In the genomic region with DNA sequence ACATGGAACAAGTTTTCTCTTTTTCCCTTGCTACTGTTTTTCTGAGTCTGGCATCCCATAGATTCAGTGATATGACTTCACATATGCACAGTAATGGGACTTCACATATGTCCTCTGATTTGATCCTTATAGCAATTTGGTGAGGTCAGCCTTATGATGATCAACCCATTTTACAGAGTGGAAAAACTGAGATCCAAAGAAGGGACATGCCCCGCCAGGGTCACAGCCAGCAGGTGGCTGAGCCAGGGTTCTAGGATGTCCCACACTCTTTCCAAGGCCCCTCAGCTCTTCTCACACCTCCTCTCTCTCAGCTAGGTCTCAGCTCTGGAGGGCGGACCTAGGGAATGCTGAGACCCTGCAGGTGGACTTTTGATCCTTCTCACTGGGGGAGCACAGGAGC, we compare ENCODE assay signal across 2 cellular contexts.
TF ChIP-seq lines count a peak whose summit lies in the region.

No MANE protein-coding gene starts in this region.

TF ChIP-seq in HepG2, 621 proteins besides CTCF, POLR2A, EP300 and RAD21:
- TF ChIP-seq KLF11 (CRISPR knock-in tag; IDR thresholded peaks at IDR 0.05) (no peak), ZNF788 (CRISPR knock-in tag; IDR thresholded peaks at IDR 0.05; ENCODE audit: borderline replicate concordance) (no peak), CEBPB (IDR thresholded peaks at IDR 0.05; ENCODE audit: borderline replicate concordance, low read depth, low read length) (no peak), ZNF629 (CRISPR knock-in tag; conservative IDR thresholded peaks at IDR 0.05) (peak; percentile 60), NCOR1 (IDR thresholded peaks at IDR 0.05; ENCODE audit: borderline replicate concordance, low read length) (no peak), ZBTB7A (CRISPR knock-in tag; IDR thresholded peaks at IDR 0.05) (no peak), ZNF431 (CRISPR knock-in tag; IDR thresholded peaks at IDR 0.05; ENCODE audit: borderline replicate concordance, low read depth) (no peak)
- TF ChIP-seq, protein P1, sequence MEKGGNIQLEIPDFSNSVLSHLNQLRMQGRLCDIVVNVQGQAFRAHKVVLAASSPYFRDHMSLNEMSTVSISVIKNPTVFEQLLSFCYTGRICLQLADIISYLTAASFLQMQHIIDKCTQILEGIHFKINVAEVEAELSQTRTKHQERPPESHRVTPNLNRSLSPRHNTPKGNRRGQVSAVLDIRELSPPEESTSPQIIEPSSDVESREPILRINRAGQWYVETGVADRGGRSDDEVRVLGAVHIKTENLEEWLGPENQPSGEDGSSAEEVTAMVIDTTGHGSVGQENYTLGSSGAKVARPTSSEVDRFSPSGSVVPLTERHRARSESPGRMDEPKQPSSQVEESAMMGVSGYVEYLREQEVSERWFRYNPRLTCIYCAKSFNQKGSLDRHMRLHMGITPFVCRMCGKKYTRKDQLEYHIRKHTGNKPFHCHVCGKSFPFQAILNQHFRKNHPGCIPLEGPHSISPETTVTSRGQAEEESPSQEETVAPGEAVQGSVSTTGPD (CRISPR knock-in tag; IDR thresholded peaks at IDR 0.05) = no peak

TF ChIP-seq in K562, 482 proteins besides CTCF, POLR2A, EP300 and RAD21:
- no peak for TF ChIP-seq EZH2 (IDR thresholded peaks at IDR 0.05; ENCODE audit: borderline replicate concordance, low read depth, low read length)
- TF ChIP-seq BCOR (IDR thresholded peaks at IDR 0.05) = peak; percentile 95
- TF ChIP-seq, protein P2, sequence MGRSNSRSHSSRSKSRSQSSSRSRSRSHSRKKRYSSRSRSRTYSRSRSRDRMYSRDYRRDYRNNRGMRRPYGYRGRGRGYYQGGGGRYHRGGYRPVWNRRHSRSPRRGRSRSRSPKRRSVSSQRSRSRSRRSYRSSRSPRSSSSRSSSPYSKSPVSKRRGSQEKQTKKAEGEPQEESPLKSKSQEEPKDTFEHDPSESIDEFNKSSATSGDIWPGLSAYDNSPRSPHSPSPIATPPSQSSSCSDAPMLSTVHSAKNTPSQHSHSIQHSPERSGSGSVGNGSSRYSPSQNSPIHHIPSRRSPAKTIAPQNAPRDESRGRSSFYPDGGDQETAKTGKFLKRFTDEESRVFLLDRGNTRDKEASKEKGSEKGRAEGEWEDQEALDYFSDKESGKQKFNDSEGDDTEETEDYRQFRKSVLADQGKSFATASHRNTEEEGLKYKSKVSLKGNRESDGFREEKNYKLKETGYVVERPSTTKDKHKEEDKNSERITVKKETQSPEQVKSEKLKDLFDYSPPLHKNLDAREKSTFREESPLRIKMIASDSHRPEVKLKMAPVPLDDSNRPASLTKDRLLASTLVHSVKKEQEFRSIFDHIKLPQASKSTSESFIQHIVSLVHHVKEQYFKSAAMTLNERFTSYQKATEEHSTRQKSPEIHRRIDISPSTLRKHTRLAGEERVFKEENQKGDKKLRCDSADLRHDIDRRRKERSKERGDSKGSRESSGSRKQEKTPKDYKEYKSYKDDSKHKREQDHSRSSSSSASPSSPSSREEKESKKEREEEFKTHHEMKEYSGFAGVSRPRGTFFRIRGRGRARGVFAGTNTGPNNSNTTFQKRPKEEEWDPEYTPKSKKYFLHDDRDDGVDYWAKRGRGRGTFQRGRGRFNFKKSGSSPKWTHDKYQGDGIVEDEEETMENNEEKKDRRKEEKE (IDR thresholded peaks at IDR 0.05; ENCODE audit: borderline replicate concordance in 1 of 2, control insufficient read depth in 1 of 2, low read depth in 2 of 2, low read length in 1 of 2) = no peak
- peak; percentile 59; the same call in 1 of the 2 replicates for TF ChIP-seq SMARCA5 (IDR thresholded peaks at IDR 0.05)
- peak; percentile 96 for TF ChIP-seq RBM25 (IDR thresholded peaks at IDR 0.05; ENCODE audit: low read depth, low read length, severe bottlenecking)
- peak; percentile 94 for TF ChIP-seq ADNP (tag; IDR thresholded peaks at IDR 0.05)
- peak; percentile 64; the same call in 1 of the 2 replicates for TF ChIP-seq PTBP1 (IDR thresholded peaks at IDR 0.05; ENCODE audit: low read depth, low read length)
- TF ChIP-seq RCOR1 (IDR thresholded peaks at IDR 0.05; ENCODE audit: borderline replicate concordance in 1 of 2, low read depth in 2 of 2, low read length in 2 of 2) = 0 out of 4 replicates have a peak, but pooled peaks of 1 of the 2 experiments have one; percentile 46
- peak; percentile 73 to 78; a peak in 3 of 4 replicates for TF ChIP-seq KDM1A (IDR thresholded peaks at IDR 0.05)
- peak; percentile 74; the same call in 1 of the 2 replicates for TF ChIP-seq HDAC2 (IDR thresholded peaks at IDR 0.05)
- no peak for TF ChIP-seq DMBX1 (CRISPR knock-in tag; IDR thresholded peaks at IDR 0.05; ENCODE audit: borderline replicate concordance)
- no peak for TF ChIP-seq FOXJ3 (CRISPR knock-in tag; IDR thresholded peaks at IDR 0.05)
